ENCODE assay signal across 26 cellular contexts in genomic region chr7:131493559-131493958, GRCh38.
A peak's percentile ranks its signal among the peaks of the same experiment; 100 is the strongest.
DNase-seq lines count a peak whose midpoint lies in the region; ATAC-seq and TF ChIP-seq lines count a peak whose summit lies in the region.
"Had no signal": no experiment of that assay in that cellular context is flagged by ENCODE, and none has a peak within 500 bp of the region (broad histone marks: within the 10 kb centered on the region; RNA-seq: fewer than 3 reads in every experiment).

No MANE protein-coding gene starts in this region.

- peak; percentile 19 for DNase-seq in NCI-H1105 treated with DMSO at 0.1 percent for 48 hours (lab: John Stamatoyannopoulos, UW)
- no peak for DNase-seq in NCI-H1105 (lab: John Stamatoyannopoulos, UW)
- DNase-seq in NCI-H2171 treated with DMSO at 0.1 percent for 48 hours (lab: John Stamatoyannopoulos, UW), result peak; percentile 61
- DNase-seq in myocyte (ENCODE audit: low read depth), result peak; percentile 18
- DNase-seq in NCI-H446 (lab: John Stamatoyannopoulos, UW), result no peak
- DNase-seq in DMS53 (lab: John Stamatoyannopoulos, UW), result no peak
- DNase-seq in stimulated activated naive CD8-positive, alpha-beta T cell treated with anti-CD3 and anti-CD28 coated beads, Interleukin-15, amount 100 ng/mL, for 72 hours, result no peak
- DNase-seq: 8988T; activated CD4-positive, alpha-beta T cell treated with anti-CD3 and anti-CD28 coated beads, Interleukin-2, amount 50 U/mL, for 1 hour; activated effector memory CD4-positive, alpha-beta T cell treated with anti-CD3 and anti-CD28 coated beads, Interleukin-2, amount 50 U/mL, for 16 hours; activated naive CD8-positive, alpha-beta T cell treated with anti-CD3 and anti-CD28 coated beads for 36 hours; activated T-cell treated with anti-CD3 and anti-CD28 coated beads, Interleukin-2, amount 50 U/mL, for 24 hours; aorta; CD4-positive, alpha-beta T cell; EL; H7; immature natural killer cell; mammary epithelial cell; MM.1S; NCI-H1417 treated with DMSO at 0.1 percent for 48 hours; pancreas; stimulated activated CD4-positive, alpha-beta T cell treated with anti-CD3 and anti-CD28 coated beads, Interleukin-2, amount 100 ng/mL, for 24 hours; stomach; uterus had no signal

- H3K4me3 Mint-ChIP-seq in brain, result peak overlapping the region in 1 of 5 experiments; percentile 5
- H3K4me3 Mint-ChIP-seq in stimulated activated naive CD8-positive, alpha-beta T cell treated with anti-CD3 and anti-CD28 coated beads, Interleukin-15, amount 100 ng/mL, for 72 hours, result no peak overlapping the region
- H3K4me3 Mint-ChIP-seq: activated naive CD8-positive, alpha-beta T cell treated with anti-CD3 and anti-CD28 coated beads for 36 hours; activated T-cell treated with anti-CD3 and anti-CD28 coated beads, Interleukin-2, amount 50 U/mL, for 24 hours; CD4-positive, alpha-beta T cell; immature natural killer cell had no signal

- ATAC-seq in stimulated activated naive CD8-positive, alpha-beta T cell treated with anti-CD3 and anti-CD28 coated beads, Interleukin-15, amount 100 ng/mL, for 72 hours, result no peak
- ATAC-seq: GM12878, pancreas had no signal

- TF ChIP-seq CTCF in brain (conservative IDR thresholded peaks at IDR 0.05), result no peak

- H3K4me1 Mint-ChIP-seq in brain, result peaks cover 31% of the 10 kb centered on the region
- H3K4me1 Mint-ChIP-seq in stimulated activated naive CD8-positive, alpha-beta T cell treated with anti-CD3 and anti-CD28 coated beads, Interleukin-15, amount 100 ng/mL, for 72 hours, result no peaks in the 10 kb centered on the region
- H3K4me1 Mint-ChIP-seq: activated naive CD8-positive, alpha-beta T cell treated with anti-CD3 and anti-CD28 coated beads for 36 hours; immature natural killer cell had no signal

- H3K27ac Mint-ChIP-seq in brain, result peak overlapping the region; percentile 19 to 83 (median 59)
- H3K27ac Mint-ChIP-seq in stimulated activated naive CD8-positive, alpha-beta T cell treated with anti-CD3 and anti-CD28 coated beads, Interleukin-15, amount 100 ng/mL, for 72 hours, result peak overlapping the region in 1 of 2 donors; percentile 26
- H3K27ac Mint-ChIP-seq: activated naive CD8-positive, alpha-beta T cell treated with anti-CD3 and anti-CD28 coated beads for 36 hours; activated T-cell treated with anti-CD3 and anti-CD28 coated beads, Interleukin-2, amount 50 U/mL, for 24 hours; CD4-positive, alpha-beta T cell; immature natural killer cell had no signal

- peaks cover 22% of the 10 kb centered on the region for H3K36me3 Mint-ChIP-seq in brain

- H3K9me3 Mint-ChIP-seq in brain, result no peaks in the 10 kb centered on the region
- no peaks in the 10 kb centered on the region for H3K9me3 Mint-ChIP-seq in stimulated activated naive CD8-positive, alpha-beta T cell treated with anti-CD3 and anti-CD28 coated beads, Interleukin-15, amount 100 ng/mL, for 72 hours
- H3K9me3 Mint-ChIP-seq: activated naive CD8-positive, alpha-beta T cell treated with anti-CD3 and anti-CD28 coated beads for 36 hours; activated T-cell treated with anti-CD3 and anti-CD28 coated beads, Interleukin-2, amount 50 U/mL, for 24 hours; CD4-positive, alpha-beta T cell; immature natural killer cell had no signal

- H3K27me3 Mint-ChIP-seq in brain, result no peaks in the 10 kb centered on the region
- no peaks in the 10 kb centered on the region for H3K27me3 Mint-ChIP-seq in stimulated activated naive CD8-positive, alpha-beta T cell treated with anti-CD3 and anti-CD28 coated beads, Interleukin-15, amount 100 ng/mL, for 72 hours
- H3K27me3 Mint-ChIP-seq: activated naive CD8-positive, alpha-beta T cell treated with anti-CD3 and anti-CD28 coated beads for 36 hours; activated T-cell treated with anti-CD3 and anti-CD28 coated beads, Interleukin-2, amount 50 U/mL, for 24 hours; CD4-positive, alpha-beta T cell had no signal

Comparison
In these comparisons a context has a peak if more than half of its experiments do, and no peak if none do; other contexts are left out.
1. DNase-seq: peak in NCI-H1105 treated with DMSO at 0.1 percent for 48 hours (single experiment), NCI-H2171 treated with DMSO at 0.1 percent for 48 hours (single experiment) and myocyte (single experiment); none in NCI-H1105 (single experiment), NCI-H446 (0 of 2), DMS53 (single experiment) and stimulated activated naive CD8-positive, alpha-beta T cell treated with anti-CD3 and anti-CD28 coated beads, Interleukin-15, amount 100 ng/mL, for 72 hours (0 of 2).